Comparison of ENCODE assay signal across 8 cellular contexts in the genomic region with DNA sequence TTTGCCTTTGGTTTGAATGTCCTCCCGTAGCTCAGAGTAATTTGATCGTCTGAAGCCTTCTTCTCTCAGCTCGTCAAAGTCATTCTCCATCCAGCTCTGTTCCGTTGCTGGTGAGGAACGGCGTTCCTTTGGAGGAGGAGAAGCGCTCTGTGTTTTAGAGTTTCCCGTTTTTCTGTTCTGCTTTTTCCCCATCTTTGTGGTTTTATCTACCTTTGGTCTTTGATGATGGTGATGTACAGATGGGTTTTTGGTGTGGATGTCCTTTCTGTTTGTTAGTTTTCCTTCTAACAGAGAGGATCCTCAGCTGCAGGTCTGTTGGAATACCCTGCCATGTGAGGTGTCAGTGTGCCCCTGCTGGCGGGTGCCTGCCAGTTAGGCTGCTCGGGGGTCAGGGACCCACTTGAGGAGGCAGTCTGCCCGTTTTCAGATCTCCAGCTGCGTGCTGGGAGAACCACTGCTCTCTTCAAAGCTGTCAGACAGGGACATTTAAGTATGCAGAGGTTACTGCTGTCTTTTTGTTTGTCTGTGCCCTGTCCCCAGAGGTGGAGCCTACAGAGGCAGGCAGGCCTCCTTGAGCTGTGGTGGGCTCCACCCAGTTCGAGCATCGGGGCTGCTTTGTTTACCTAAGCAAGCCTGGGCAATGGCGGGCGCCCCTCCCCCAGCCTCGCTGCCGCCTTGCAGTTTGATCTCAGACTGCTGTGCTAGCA.
A peak's percentile ranks its signal among the peaks of the same experiment; 100 is the strongest.
DNase-seq lines count a peak whose midpoint lies in the region; ATAC-seq and TF ChIP-seq lines count a peak whose summit lies in the region.
"Not testable (repeated sequence)": the region's sequence is repeated elsewhere in the genome, so short reads cannot be mapped to it uniquely, and the experiment has no call there.

No MANE protein-coding gene starts in this region.

- CTCF ChIA-PET in activated naive CD4-positive, alpha-beta T cell treated with anti-CD3 and anti-CD28 coated beads for 36 hours (lab: Charles Lee) = interaction anchor here (0.6 kb wide), 1 partner anchor 942 kb away, joined by 3 read pairs; no protein-coding TSS in a partner anchor

- not testable (repeated sequence) for H3K27me3 Mint-ChIP-seq in activated naive CD4-positive, alpha-beta T cell treated with anti-CD3 and anti-CD28 coated beads for 36 hours (ENCODE audit: low read depth); osteocyte (ENCODE audit: unreplicated experiment)

- H3K27ac Mint-ChIP-seq in activated naive CD4-positive, alpha-beta T cell treated with anti-CD3 and anti-CD28 coated beads for 36 hours; osteocyte (ENCODE audit: unreplicated experiment): not testable (repeated sequence)

- peaks cover 25% of the 10 kb centered on the region for H3K9me3 ChIP-seq in WERI-Rb-1 (ENCODE audit: severe bottlenecking)
- H3K9me3 ChIP-seq in gastroesophageal sphincter = peaks cover 2 to 37% (median 8%) of the 10 kb centered on the region in 3 donors

- peak; percentile 57 for TF ChIP-seq CTCF in 22Rv1 (IDR thresholded peaks at IDR 0.05)
- 0 out of 2 replicates have a peak, but pooled peaks have one; percentile 1 for TF ChIP-seq CTCF in WERI-Rb-1 (IDR thresholded peaks at IDR 0.05; ENCODE audit: low read depth, low read length)
- TF ChIP-seq CTCF in gastroesophageal sphincter (IDR thresholded peaks at IDR 0.05) = peak in 1 of 4 experiments; percentile 18
- TF ChIP-seq CTCF in osteocyte (IDR thresholded peaks at IDR 0.05) = not testable (repeated sequence)

- not testable (repeated sequence) for H3K4me1 ChIP-seq in gastroesophageal sphincter

- not testable (repeated sequence) for H3K4me3 Mint-ChIP-seq in activated naive CD4-positive, alpha-beta T cell treated with anti-CD3 and anti-CD28 coated beads for 36 hours; osteocyte (ENCODE audit: unreplicated experiment)

- H3K36me3 ChIP-seq in WERI-Rb-1, gastroesophageal sphincter: not testable (repeated sequence)

- not testable (repeated sequence) for TF ChIP-seq POLR2A in gastroesophageal sphincter (IDR thresholded peaks at IDR 0.05)

- H3K27ac ChIP-seq in 22Rv1, WERI-Rb-1, gastroesophageal sphincter: not testable (repeated sequence)

- intact Hi-C loops in activated naive CD4-positive, alpha-beta T cell treated with anti-CD3 and anti-CD28 coated beads for 36 hours (cut with micrococcal nuclease) = not testable (repeated sequence)

- H3K4me1 Mint-ChIP-seq in activated naive CD4-positive, alpha-beta T cell treated with anti-CD3 and anti-CD28 coated beads for 36 hours (ENCODE audit: low read depth); osteocyte (ENCODE audit: unreplicated experiment): not testable (repeated sequence)

- DNase-seq in WERI-Rb-1 (peak; percentile 42), left lobe of liver (ENCODE audit: low spot score) (peak; percentile 57), osteocyte (ENCODE audit: extremely low spot score, unreplicated experiment) (peak; percentile 94)
- DNase-seq in activated naive CD4-positive, alpha-beta T cell treated with anti-CD3 and anti-CD28 coated beads for 36 hours = peak; percentile 5
- peak in 2 of 3 experiments; percentile 3 to 18 for DNase-seq in stimulated activated CD4-positive, alpha-beta T cell treated with anti-CD3 and anti-CD28 coated beads, TNF-alpha, amount 100 ng/mL, for 24 hours (ENCODE audit: low read depth in 3 of 3)

- not testable (repeated sequence) for H3K9me3 Mint-ChIP-seq in activated naive CD4-positive, alpha-beta T cell treated with anti-CD3 and anti-CD28 coated beads for 36 hours; osteocyte (ENCODE audit: unreplicated experiment)

- WGBS in gastroesophageal sphincter (ENCODE audit: low coverage in 1 of 2), 2 donors = 80% methylated on average over 18 of the region's 18 CpGs

- TF ChIP-seq EP300 in Ishikawa (IDR thresholded peaks at IDR 0.05; ENCODE audit: borderline replicate concordance) = not testable (repeated sequence)
- peak; percentile 7 for TF ChIP-seq EP300 in gastroesophageal sphincter (IDR thresholded peaks at IDR 0.05)

- H3K27me3 ChIP-seq in WERI-Rb-1 (ENCODE audit: insufficient read depth, low read depth, severe bottlenecking) = peaks cover 25% of the 10 kb centered on the region
- not testable (repeated sequence) for H3K27me3 ChIP-seq in gastroesophageal sphincter

- H3K4me3 ChIP-seq in WERI-Rb-1 (ENCODE audit: low read depth, low read length); gastroesophageal sphincter: not testable (repeated sequence)

- not testable (repeated sequence) for TF ChIP-seq RAD21 in Ishikawa (IDR thresholded peaks at IDR 0.05; ENCODE audit: low read depth)

- ATAC-seq in gastroesophageal sphincter, left lobe of liver: not testable (repeated sequence)

- not testable (repeated sequence) for H3K36me3 Mint-ChIP-seq in activated naive CD4-positive, alpha-beta T cell treated with anti-CD3 and anti-CD28 coated beads for 36 hours (ENCODE audit: low read depth); osteocyte (ENCODE audit: unreplicated experiment)

TF ChIP-seq in Ishikawa, 13 proteins besides CTCF, POLR2A, EP300 and RAD21:
- 0 out of 2 replicates have a peak, but pooled peaks have one; percentile 47 for TF ChIP-seq YY1 (IDR thresholded peaks at IDR 0.05; ENCODE audit: low read depth)

Comparison
In these comparisons a context has a peak if more than half of its experiments do, and no peak if none do; other contexts are left out.
1. DNase-seq: peak in every context shown above with its lines; median percentile 94 in osteocyte; 57 in left lobe of liver; 42 in WERI-Rb-1; 10 in stimulated activated CD4-positive, alpha-beta T cell treated with anti-CD3 and anti-CD28 coated beads, TNF-alpha, amount 100 ng/mL, for 24 hours; 5 in activated naive CD4-positive, alpha-beta T cell treated with anti-CD3 and anti-CD28 coated beads for 36 hours.